9 cellular contexts compared by ENCODE assay signal in the genomic region with DNA sequence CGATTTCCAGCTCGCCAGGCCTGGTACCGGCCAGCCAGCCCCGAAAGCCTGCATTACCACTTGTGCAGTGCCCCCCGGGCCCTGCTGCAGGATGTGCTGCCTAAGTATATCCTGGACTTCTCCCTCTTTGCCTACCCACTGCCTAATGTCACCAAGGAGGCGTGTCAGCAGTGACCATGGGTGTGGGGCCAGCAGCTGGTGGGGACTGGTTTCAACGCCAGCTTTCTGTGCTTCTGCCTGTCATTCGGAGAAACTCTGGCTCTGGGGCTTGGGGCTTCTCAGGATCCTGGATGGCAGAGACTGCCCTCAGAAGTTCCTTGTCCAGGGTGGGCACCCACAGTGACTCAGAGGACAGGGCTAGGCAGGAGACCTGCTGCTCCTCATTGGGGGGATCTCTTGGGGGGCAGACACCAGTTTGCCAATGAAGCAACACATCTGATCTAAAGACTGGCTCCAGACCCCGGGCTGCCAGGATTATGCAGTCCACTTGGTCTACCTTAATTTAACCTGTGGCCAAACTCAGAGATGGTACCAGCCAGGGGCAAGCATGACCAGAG. TPM values are rescaled to one million over a fixed set of nuclear protein-coding genes. Genes with fewer than 3 reads are reported as not detected.
DNase-seq lines count a peak whose midpoint lies in the region; ATAC-seq lines count a peak whose summit lies in the region.
"Had no signal": no experiment of that assay in that cellular context is flagged by ENCODE, and none has a peak within 500 bp of the region (broad histone marks: within the 10 kb centered on the region; RNA-seq: fewer than 3 reads in every experiment).

No MANE protein-coding gene starts in this region.

- H3K4me3 ChIP-seq in thymus (ENCODE audit: low read length): peak overlapping the region; percentile 87

- H3K27ac ChIP-seq in thymus (ENCODE audit: low read depth): no peak overlapping the region

- peaks cover 24% of the 10 kb centered on the region for H3K4me1 Mint-ChIP-seq in activated T-cell treated with anti-CD3 and anti-CD28 coated beads, Interleukin-2, amount 50 U/mL, for 4 hours (ENCODE audit: low read depth)
- H3K4me1 Mint-ChIP-seq in activated T-helper 17 cell treated with anti-CD3 and anti-CD28 coated beads, Interleukin-2, amount 50 U/mL, for 72 hours: peaks cover 13% of the 10 kb centered on the region
- peaks cover 15 to 18% of the 10 kb centered on the region in 2 donors for H3K4me1 Mint-ChIP-seq in immature natural killer cell

- H3K9me3 ChIP-seq in thymus (ENCODE audit: control insufficient read depth): no peaks in the 10 kb centered on the region

- no peak for ATAC-seq in activated T-cell treated with anti-CD3 and anti-CD28 coated beads, Interleukin-2, amount 50 U/mL, for 4 hours
- ATAC-seq in activated T-helper 17 cell treated with anti-CD3 and anti-CD28 coated beads, Interleukin-2, amount 50 U/mL, for 72 hours (replicated peaks): no peak

- H3K27me3 ChIP-seq in thymus (ENCODE audit: control insufficient read depth, insufficient read depth): no peaks in the 10 kb centered on the region

- H3K27me3 Mint-ChIP-seq in activated T-cell treated with anti-CD3 and anti-CD28 coated beads, Interleukin-2, amount 50 U/mL, for 4 hours (ENCODE audit: low read depth): no peaks in the 10 kb centered on the region
- H3K27me3 Mint-ChIP-seq in activated T-helper 17 cell treated with anti-CD3 and anti-CD28 coated beads, Interleukin-2, amount 50 U/mL, for 72 hours: no peaks in the 10 kb centered on the region
- H3K27me3 Mint-ChIP-seq in immature natural killer cell (ENCODE audit: low read depth in 3 of 3): no peaks in the 10 kb centered on the region

- peak overlapping the region; percentile 84 for H3K4me3 Mint-ChIP-seq in activated T-cell treated with anti-CD3 and anti-CD28 coated beads, Interleukin-2, amount 50 U/mL, for 4 hours
- H3K4me3 Mint-ChIP-seq in activated T-helper 17 cell treated with anti-CD3 and anti-CD28 coated beads, Interleukin-2, amount 50 U/mL, for 72 hours: peak overlapping the region; percentile 88
- peak overlapping the region; percentile 85 to 93 (median 88) for H3K4me3 Mint-ChIP-seq in immature natural killer cell

- peaks cover 2% of the 10 kb centered on the region for H3K36me3 ChIP-seq in thymus (ENCODE audit: control insufficient read depth, insufficient read depth)

- H3K4me1 ChIP-seq in thymus (ENCODE audit: control insufficient read depth, insufficient read depth, low read length): peaks cover 11% of the 10 kb centered on the region

- peak overlapping the region; percentile 84 for H3K27ac Mint-ChIP-seq in activated T-helper 17 cell treated with anti-CD3 and anti-CD28 coated beads, Interleukin-2, amount 50 U/mL, for 72 hours
- peak overlapping the region in 5 of 6 donors; percentile 23 to 94 (median 40) for H3K27ac Mint-ChIP-seq in immature natural killer cell

- no peaks in the 10 kb centered on the region for H3K9me3 Mint-ChIP-seq in activated T-cell treated with anti-CD3 and anti-CD28 coated beads, Interleukin-2, amount 50 U/mL, for 4 hours
- no peaks in the 10 kb centered on the region for H3K9me3 Mint-ChIP-seq in activated T-helper 17 cell treated with anti-CD3 and anti-CD28 coated beads, Interleukin-2, amount 50 U/mL, for 72 hours
- H3K9me3 Mint-ChIP-seq in immature natural killer cell: no peaks in the 10 kb centered on the region

- H3K36me3 Mint-ChIP-seq in activated T-cell treated with anti-CD3 and anti-CD28 coated beads, Interleukin-2, amount 50 U/mL, for 4 hours (ENCODE audit: insufficient read depth): no peaks in the 10 kb centered on the region
- H3K36me3 Mint-ChIP-seq in activated T-helper 17 cell treated with anti-CD3 and anti-CD28 coated beads, Interleukin-2, amount 50 U/mL, for 72 hours (ENCODE audit: low read depth): no peaks in the 10 kb centered on the region
- no peaks in the 10 kb centered on the region for H3K36me3 Mint-ChIP-seq in immature natural killer cell

- no peak for DNase-seq in activated T-cell treated with anti-CD3 and anti-CD28 coated beads, Interleukin-2, amount 50 U/mL, for 4 hours
- no peak for DNase-seq in activated T-cell treated with anti-CD3 and anti-CD28 coated beads, Interleukin-2, amount 50 U/mL, for 1 hour
- DNase-seq in immature natural killer cell (no peak), dedifferentiated amniotic fluid mesenchymal stem cell (ENCODE audit: extremely low spot score) (no peak), cerebellar cortex (ENCODE audit: low spot score) (no peak)
- DNase-seq in effector CD4-positive, alpha-beta T cell: no peak
- DNase-seq: NCI-H1694 treated with DMSO at 0.1 percent for 48 hours had no signal

- WGBS in thymus: 85% methylated on average over 9 of the region's 9 CpGs

RNA-seq across cellular contexts. Expression of a gene that starts 1.5 kb away (rescaled TPM):
- 1 to 10 TPM; 6.2 to 7.1 (median 7.0) TPM for total RNA-seq in activated T-cell treated with anti-CD3 and anti-CD28 coated beads, Interleukin-2, amount 50 U/mL, for 4 hours
- total RNA-seq in activated T-helper 17 cell treated with anti-CD3 and anti-CD28 coated beads, Interleukin-2, amount 50 U/mL, for 72 hours: 10 to 100 TPM in 1 of 2 donors, 1 to 10 TPM in 1; 6.0 to 12.1 TPM
- polyA plus RNA-seq in immature natural killer cell (1 to 10 TPM; 1.9 to 3.6 (median 3.3) TPM), thymus (11.9 TPM)

RNA-seq across cellular contexts. Expression of a gene that starts 31.5 kb away (rescaled TPM):
- total RNA-seq in activated T-cell treated with anti-CD3 and anti-CD28 coated beads, Interleukin-2, amount 50 U/mL, for 4 hours: 10 to 100 TPM; 28.0 to 31.6 (median 31.5) TPM
- total RNA-seq in activated T-helper 17 cell treated with anti-CD3 and anti-CD28 coated beads, Interleukin-2, amount 50 U/mL, for 72 hours: 10 to 100 TPM; 16.6 to 20.3 TPM
- 1 to 10 TPM; 2.1 to 6.1 (median 3.4) TPM for polyA plus RNA-seq in immature natural killer cell
- 19.1 TPM for polyA plus RNA-seq in thymus
